19 cellular contexts compared by ENCODE assay signal in the genomic region with DNA sequence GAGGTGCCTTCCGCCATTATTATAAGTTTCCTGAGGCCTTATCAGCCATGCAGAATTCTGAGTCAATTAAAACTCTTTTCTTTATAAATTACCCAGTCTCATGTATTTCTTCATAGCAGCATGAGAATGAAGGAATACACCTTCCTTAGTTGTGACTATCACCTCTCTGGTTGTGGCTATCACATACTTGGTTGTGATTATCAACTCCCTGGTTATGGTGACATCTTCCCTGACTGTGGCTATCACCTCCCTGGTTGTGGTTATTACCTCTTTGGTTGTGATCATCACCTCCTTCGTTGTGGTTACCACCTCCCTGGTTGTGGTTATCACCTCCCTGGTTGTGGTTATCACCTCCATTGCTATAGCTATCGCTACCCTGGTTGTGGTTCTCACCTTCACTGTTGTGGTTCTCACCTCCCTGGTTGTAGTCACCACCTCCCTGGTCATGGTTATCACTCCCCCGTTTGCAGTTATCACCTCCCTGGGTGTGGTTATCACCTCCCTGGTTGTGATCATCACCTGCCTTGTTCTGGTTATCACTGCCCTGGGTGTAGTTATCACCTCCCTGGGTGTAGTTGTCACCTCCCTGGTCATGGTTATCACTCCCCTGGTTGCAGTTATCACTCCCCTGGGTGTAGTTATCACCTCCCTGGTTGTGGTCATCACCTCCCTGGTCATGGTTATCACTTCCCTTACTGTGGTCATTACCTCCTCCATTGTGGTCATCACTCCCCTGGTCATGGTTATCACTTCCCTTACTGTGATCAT.
DNase-seq lines count a peak whose midpoint lies in the region; ATAC-seq, FAIRE-seq and TF ChIP-seq lines count a peak whose summit lies in the region.
"Had no signal": no experiment of that assay in that cellular context is flagged by ENCODE, and none has a peak within 500 bp of the region (broad histone marks: within the 10 kb centered on the region; RNA-seq: fewer than 3 reads in every experiment).

No MANE protein-coding gene starts in this region.

- peak overlapping the region in 1 of 2 donors; percentile 90 for H3K27ac Mint-ChIP-seq in activated naive CD4-positive, alpha-beta T cell treated with anti-CD3 and anti-CD28 coated beads, Interleukin-2, amount 50 U/mL, for 72 hours
- peak overlapping the region; percentile 82 for H3K27ac Mint-ChIP-seq in activated CD4-positive, alpha-beta memory T cell treated with anti-CD3 and anti-CD28 coated beads for 36 hours
- H3K27ac Mint-ChIP-seq in central memory CD8-positive, alpha-beta T cell (ENCODE audit: low read depth): peak overlapping the region; percentile 97
- H3K27ac Mint-ChIP-seq in stimulated activated effector memory CD8-positive, alpha-beta T cell treated with anti-CD3 and anti-CD28 coated beads, Interleukin-12 subunit alpha, Interleukin-12 subunit beta, amount 100 ng/mL, for 72 hours: peak overlapping the region; percentile 97
- H3K27ac Mint-ChIP-seq: CD4-positive, alpha-beta T cell; HFFc6 had no signal

- POLR2A ChIA-PET in activated CD4-positive, alpha-beta memory T cell treated with anti-CD3 and anti-CD28 coated beads for 36 hours (lab: Charles Lee): no interaction called here

- intact Hi-C loops in activated CD4-positive, alpha-beta memory T cell treated with anti-CD3 and anti-CD28 coated beads for 36 hours (cut with micrococcal nuclease): no loop called here

- no peak for FAIRE-seq in GM12891 (lab: Jason Lieb, UNC)
- FAIRE-seq: D721Med, HTR-8/SVneo, K562 had no signal

- DNase-seq in activated naive CD4-positive, alpha-beta T cell treated with anti-CD3 and anti-CD28 coated beads, Interleukin-2, amount 50 U/mL, for 72 hours (ENCODE audit: low spot score in 2 of 2): no peak
- no peak for DNase-seq in activated naive CD4-positive, alpha-beta T cell treated with Interleukin-2 at 50 U/mL for 16 hours
- no peak for DNase-seq in activated CD4-positive, alpha-beta memory T cell treated with anti-CD3 and anti-CD28 coated beads for 36 hours
- peak in 1 of 2 donors; percentile 22 for DNase-seq in central memory CD8-positive, alpha-beta T cell (ENCODE audit: low spot score in 2 of 2)
- no peak for DNase-seq in stimulated activated effector memory CD8-positive, alpha-beta T cell treated with anti-CD3 and anti-CD28 coated beads, Interleukin-12 subunit alpha, Interleukin-12 subunit beta, amount 100 ng/mL, for 72 hours (ENCODE audit: low spot score in 2 of 2)
- no peak for DNase-seq in activated CD4-positive, alpha-beta T cell treated with anti-CD3 and anti-CD28 coated beads for 4 hours
- no peak for DNase-seq in GM12891 (ENCODE audit: insufficient read length, low spot score)
- DNase-seq: CD4-positive, alpha-beta T cell; GF-D8; HFFc6; NCI-H1694; NCI-H2107; NCI-H345; NCI-H526 treated with DMSO at 0.1 percent for 48 hours; PC-9 had no signal

- peak; percentile 40 to 79 for ATAC-seq in activated naive CD4-positive, alpha-beta T cell treated with anti-CD3 and anti-CD28 coated beads, Interleukin-2, amount 50 U/mL, for 72 hours
- peak; percentile 49 for ATAC-seq in central memory CD8-positive, alpha-beta T cell (replicated peaks; ENCODE audit: extremely low read depth, poor library complexity, severe bottlenecking)
- ATAC-seq in stimulated activated effector memory CD8-positive, alpha-beta T cell treated with anti-CD3 and anti-CD28 coated beads, Interleukin-12 subunit alpha, Interleukin-12 subunit beta, amount 100 ng/mL, for 72 hours: peak; percentile 60
- no peak for ATAC-seq in GM18861 (IDR thresholded peaks at IDR 0.05; ENCODE audit: unreplicated experiment)
- ATAC-seq: K562 had no signal

- peaks cover 7 to 22% of the 10 kb centered on the region in 2 donors for H3K36me3 Mint-ChIP-seq in activated naive CD4-positive, alpha-beta T cell treated with anti-CD3 and anti-CD28 coated beads, Interleukin-2, amount 50 U/mL, for 72 hours
- H3K36me3 Mint-ChIP-seq in activated CD4-positive, alpha-beta memory T cell treated with anti-CD3 and anti-CD28 coated beads for 36 hours: peaks cover 7% of the 10 kb centered on the region
- H3K36me3 Mint-ChIP-seq in central memory CD8-positive, alpha-beta T cell (ENCODE audit: insufficient read depth): peaks cover 19% of the 10 kb centered on the region
- H3K36me3 Mint-ChIP-seq in stimulated activated effector memory CD8-positive, alpha-beta T cell treated with anti-CD3 and anti-CD28 coated beads, Interleukin-12 subunit alpha, Interleukin-12 subunit beta, amount 100 ng/mL, for 72 hours: peaks cover 20% of the 10 kb centered on the region

- H3K9me3 Mint-ChIP-seq in activated naive CD4-positive, alpha-beta T cell treated with anti-CD3 and anti-CD28 coated beads, Interleukin-2, amount 50 U/mL, for 72 hours: peaks cover 6 to 16% of the 10 kb centered on the region in 2 donors
- peaks cover 19% of the 10 kb centered on the region for H3K9me3 Mint-ChIP-seq in activated CD4-positive, alpha-beta memory T cell treated with anti-CD3 and anti-CD28 coated beads for 36 hours
- H3K9me3 Mint-ChIP-seq in central memory CD8-positive, alpha-beta T cell: peaks cover 14% of the 10 kb centered on the region
- peaks cover 17% of the 10 kb centered on the region for H3K9me3 Mint-ChIP-seq in stimulated activated effector memory CD8-positive, alpha-beta T cell treated with anti-CD3 and anti-CD28 coated beads, Interleukin-12 subunit alpha, Interleukin-12 subunit beta, amount 100 ng/mL, for 72 hours
- H3K9me3 Mint-ChIP-seq: CD4-positive, alpha-beta T cell had no signal

- H3K4me3 Mint-ChIP-seq in activated CD4-positive, alpha-beta memory T cell treated with anti-CD3 and anti-CD28 coated beads for 36 hours: peak overlapping the region; percentile 63
- peak overlapping the region; percentile 72 for H3K4me3 Mint-ChIP-seq in central memory CD8-positive, alpha-beta T cell
- no peak overlapping the region for H3K4me3 Mint-ChIP-seq in stimulated activated effector memory CD8-positive, alpha-beta T cell treated with anti-CD3 and anti-CD28 coated beads, Interleukin-12 subunit alpha, Interleukin-12 subunit beta, amount 100 ng/mL, for 72 hours
- H3K4me3 Mint-ChIP-seq: CD4-positive, alpha-beta T cell; HFFc6 had no signal

- no peak for TF ChIP-seq POLR2A in GM12891 (IDR thresholded peaks at IDR 0.05; ENCODE audit: low read depth, low read length)

- CTCF ChIA-PET in activated CD4-positive, alpha-beta memory T cell treated with anti-CD3 and anti-CD28 coated beads for 36 hours (lab: Charles Lee): no interaction called here

- H3K27me3 Mint-ChIP-seq in activated CD4-positive, alpha-beta memory T cell treated with anti-CD3 and anti-CD28 coated beads for 36 hours: peaks cover 10% of the 10 kb centered on the region
- peaks cover 7% of the 10 kb centered on the region for H3K27me3 Mint-ChIP-seq in central memory CD8-positive, alpha-beta T cell

- H3K4me1 Mint-ChIP-seq in activated CD4-positive, alpha-beta memory T cell treated with anti-CD3 and anti-CD28 coated beads for 36 hours (ENCODE audit: low read depth): peaks cover 2% of the 10 kb centered on the region
- peaks cover 10% of the 10 kb centered on the region for H3K4me1 Mint-ChIP-seq in central memory CD8-positive, alpha-beta T cell
- H3K4me1 Mint-ChIP-seq in stimulated activated effector memory CD8-positive, alpha-beta T cell treated with anti-CD3 and anti-CD28 coated beads, Interleukin-12 subunit alpha, Interleukin-12 subunit beta, amount 100 ng/mL, for 72 hours: peaks cover 15% of the 10 kb centered on the region

TF ChIP-seq in GM12891, 5 proteins besides CTCF, POLR2A, EP300 and RAD21:
- no peak for TF ChIP-seq POU2F2 (IDR thresholded peaks at IDR 0.05; ENCODE audit: low read depth, low read length)
- TF ChIP-seq POLR2AphosphoS5 (IDR thresholded peaks at IDR 0.05; ENCODE audit: low read depth, low read length): no peak
- no peak for TF ChIP-seq TAF1 (IDR thresholded peaks at IDR 0.05; ENCODE audit: low read depth, low read length)
- TF ChIP-seq SPI1 (IDR thresholded peaks at IDR 0.05; ENCODE audit: low read depth, low read length): no peak
- TF ChIP-seq PAX5 (IDR thresholded peaks at IDR 0.05; ENCODE audit: insufficient read depth, low read length, severe bottlenecking): no peak
TF ChIP-seq in GM12891: peak in this region for 0.
